Comparison of ENCODE assay signal across 1 cellular context in the genomic region with DNA sequence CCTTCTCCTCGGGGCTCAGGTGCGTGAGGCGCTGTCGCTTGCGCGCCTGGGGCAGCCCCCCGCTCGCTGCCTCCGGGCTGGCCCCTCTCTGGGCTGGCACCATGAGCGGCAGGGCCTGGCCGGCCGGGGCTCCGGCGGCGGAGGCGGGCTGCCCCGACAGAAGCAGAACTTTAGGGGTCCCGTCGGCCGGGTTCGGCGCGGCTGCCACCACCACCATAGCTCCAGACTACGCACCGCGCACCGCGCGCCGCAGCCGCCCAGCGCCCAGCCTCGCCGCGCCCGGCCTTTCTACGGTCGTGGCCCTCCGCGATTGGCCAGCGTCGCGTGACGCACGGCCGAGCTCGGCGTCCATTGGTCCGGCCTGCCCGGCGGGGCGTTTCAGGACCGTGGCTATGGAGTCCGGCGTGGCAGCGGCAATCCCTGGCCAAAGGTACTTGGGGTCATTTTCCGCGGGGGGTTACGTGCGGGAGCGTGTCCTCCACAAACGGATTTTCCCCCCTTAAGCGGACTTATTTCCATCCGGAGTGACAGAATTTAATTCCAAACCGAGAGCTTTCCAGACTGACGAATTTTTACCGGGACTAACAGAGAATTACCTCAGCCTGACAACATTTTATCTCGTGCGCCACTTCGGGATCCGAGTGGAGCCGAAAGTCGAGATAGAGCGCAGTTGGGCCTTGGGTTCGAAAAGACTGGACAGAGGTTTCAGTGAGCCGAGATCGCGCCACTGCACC.
TF ChIP-seq lines count a peak whose summit lies in the region.

A gene (minus strand): TSS at position 262 of the 734 bp plus-strand sequence.

TF ChIP-seq in WTC11, 78 proteins besides CTCF, POLR2A, EP300 and RAD21 (continued from another document and continues in another):
- no peak for TF ChIP-seq JAZF1 (CRISPR knock-in tag; IDR thresholded peaks at IDR 0.05)
- peak; percentile 32; the same call in 1 of the 2 replicates for TF ChIP-seq ZNF138 (CRISPR knock-in tag; conservative IDR thresholded peaks at IDR 0.05)
- TF ChIP-seq, protein P1, sequence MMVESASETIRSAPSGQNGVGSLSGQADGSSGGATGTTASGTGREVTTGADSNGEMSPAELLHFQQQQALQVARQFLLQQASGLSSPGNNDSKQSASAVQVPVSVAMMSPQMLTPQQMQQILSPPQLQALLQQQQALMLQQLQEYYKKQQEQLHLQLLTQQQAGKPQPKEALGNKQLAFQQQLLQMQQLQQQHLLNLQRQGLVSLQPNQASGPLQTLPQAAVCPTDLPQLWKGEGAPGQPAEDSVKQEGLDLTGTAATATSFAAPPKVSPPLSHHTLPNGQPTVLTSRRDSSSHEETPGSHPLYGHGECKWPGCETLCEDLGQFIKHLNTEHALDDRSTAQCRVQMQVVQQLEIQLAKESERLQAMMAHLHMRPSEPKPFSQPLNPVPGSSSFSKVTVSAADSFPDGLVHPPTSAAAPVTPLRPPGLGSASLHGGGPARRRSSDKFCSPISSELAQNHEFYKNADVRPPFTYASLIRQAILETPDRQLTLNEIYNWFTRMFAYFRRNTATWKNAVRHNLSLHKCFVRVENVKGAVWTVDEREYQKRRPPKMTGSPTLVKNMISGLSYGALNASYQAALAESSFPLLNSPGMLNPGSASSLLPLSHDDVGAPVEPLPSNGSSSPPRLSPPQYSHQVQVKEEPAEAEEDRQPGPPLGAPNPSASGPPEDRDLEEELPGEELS (CRISPR knock-in tag; IDR thresholded peaks at IDR 0.05): no peak
- TF ChIP-seq SMAD4 (CRISPR knock-in tag; IDR thresholded peaks at IDR 0.05): no peak
- no peak for TF ChIP-seq FOXJ3 (CRISPR knock-in tag; IDR thresholded peaks at IDR 0.05; ENCODE audit: borderline replicate concordance)
- no peak for TF ChIP-seq EMX1 (CRISPR knock-in tag; IDR thresholded peaks at IDR 0.05)
- no peak for TF ChIP-seq TCF7 (CRISPR knock-in tag; IDR thresholded peaks at IDR 0.05; ENCODE audit: low read depth)
- no peak for TF ChIP-seq ZNF396 (CRISPR knock-in tag; IDR thresholded peaks at IDR 0.05; ENCODE audit: borderline replicate concordance)
- TF ChIP-seq, protein P2, sequence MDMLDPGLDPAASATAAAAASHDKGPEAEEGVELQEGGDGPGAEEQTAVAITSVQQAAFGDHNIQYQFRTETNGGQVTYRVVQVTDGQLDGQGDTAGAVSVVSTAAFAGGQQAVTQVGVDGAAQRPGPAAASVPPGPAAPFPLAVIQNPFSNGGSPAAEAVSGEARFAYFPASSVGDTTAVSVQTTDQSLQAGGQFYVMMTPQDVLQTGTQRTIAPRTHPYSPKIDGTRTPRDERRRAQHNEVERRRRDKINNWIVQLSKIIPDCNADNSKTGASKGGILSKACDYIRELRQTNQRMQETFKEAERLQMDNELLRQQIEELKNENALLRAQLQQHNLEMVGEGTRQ (CRISPR knock-in tag; IDR thresholded peaks at IDR 0.05): peak; percentile 78
- peak; percentile 89; the same call in 1 of the 2 replicates for TF ChIP-seq KAT7 (CRISPR knock-in tag; IDR thresholded peaks at IDR 0.05; ENCODE audit: borderline replicate concordance)
- TF ChIP-seq MXD4 (CRISPR knock-in tag; IDR thresholded peaks at IDR 0.05; ENCODE audit: borderline replicate concordance): no peak
- TF ChIP-seq TEAD1 (CRISPR knock-in tag; IDR thresholded peaks at IDR 0.05): no peak; the same call in none of the 2 replicates
- peak; percentile 26; the same call in 1 of the 2 replicates for TF ChIP-seq FOXK1 (CRISPR knock-in tag; IDR thresholded peaks at IDR 0.05)
- TF ChIP-seq ZNF219 (CRISPR knock-in tag; IDR thresholded peaks at IDR 0.05; ENCODE audit: borderline replicate concordance): no peak
- TF ChIP-seq, protein P3, sequence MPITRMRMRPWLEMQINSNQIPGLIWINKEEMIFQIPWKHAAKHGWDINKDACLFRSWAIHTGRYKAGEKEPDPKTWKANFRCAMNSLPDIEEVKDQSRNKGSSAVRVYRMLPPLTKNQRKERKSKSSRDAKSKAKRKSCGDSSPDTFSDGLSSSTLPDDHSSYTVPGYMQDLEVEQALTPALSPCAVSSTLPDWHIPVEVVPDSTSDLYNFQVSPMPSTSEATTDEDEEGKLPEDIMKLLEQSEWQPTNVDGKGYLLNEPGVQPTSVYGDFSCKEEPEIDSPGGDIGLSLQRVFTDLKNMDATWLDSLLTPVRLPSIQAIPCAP (CRISPR knock-in tag; IDR thresholded peaks at IDR 0.05): no peak
- TF ChIP-seq GRHL2 (CRISPR knock-in tag; IDR thresholded peaks at IDR 0.05; ENCODE audit: insufficient replicate concordance, severe bottlenecking): no peak
- no peak for TF ChIP-seq PRRX2 (CRISPR knock-in tag; IDR thresholded peaks at IDR 0.05)
- TF ChIP-seq, protein P4, sequence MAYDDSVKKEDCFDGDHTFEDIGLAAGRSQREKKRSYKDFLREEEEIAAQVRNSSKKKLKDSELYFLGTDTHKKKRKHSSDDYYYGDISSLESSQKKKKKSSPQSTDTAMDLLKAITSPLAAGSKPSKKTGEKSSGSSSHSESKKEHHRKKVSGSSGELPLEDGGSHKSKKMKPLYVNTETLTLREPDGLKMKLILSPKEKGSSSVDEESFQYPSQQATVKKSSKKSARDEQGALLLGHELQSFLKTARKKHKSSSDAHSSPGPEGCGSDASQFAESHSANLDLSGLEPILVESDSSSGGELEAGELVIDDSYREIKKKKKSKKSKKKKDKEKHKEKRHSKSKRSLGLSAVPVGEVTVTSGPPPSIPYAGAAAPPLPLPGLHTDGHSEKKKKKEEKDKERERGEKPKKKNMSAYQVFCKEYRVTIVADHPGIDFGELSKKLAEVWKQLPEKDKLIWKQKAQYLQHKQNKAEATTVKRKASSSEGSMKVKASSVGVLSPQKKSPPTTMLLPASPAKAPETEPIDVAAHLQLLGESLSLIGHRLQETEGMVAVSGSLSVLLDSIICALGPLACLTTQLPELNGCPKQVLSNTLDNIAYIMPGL (CRISPR knock-in tag; IDR thresholded peaks at IDR 0.05): peak; percentile 96
- TF ChIP-seq, protein P5, sequence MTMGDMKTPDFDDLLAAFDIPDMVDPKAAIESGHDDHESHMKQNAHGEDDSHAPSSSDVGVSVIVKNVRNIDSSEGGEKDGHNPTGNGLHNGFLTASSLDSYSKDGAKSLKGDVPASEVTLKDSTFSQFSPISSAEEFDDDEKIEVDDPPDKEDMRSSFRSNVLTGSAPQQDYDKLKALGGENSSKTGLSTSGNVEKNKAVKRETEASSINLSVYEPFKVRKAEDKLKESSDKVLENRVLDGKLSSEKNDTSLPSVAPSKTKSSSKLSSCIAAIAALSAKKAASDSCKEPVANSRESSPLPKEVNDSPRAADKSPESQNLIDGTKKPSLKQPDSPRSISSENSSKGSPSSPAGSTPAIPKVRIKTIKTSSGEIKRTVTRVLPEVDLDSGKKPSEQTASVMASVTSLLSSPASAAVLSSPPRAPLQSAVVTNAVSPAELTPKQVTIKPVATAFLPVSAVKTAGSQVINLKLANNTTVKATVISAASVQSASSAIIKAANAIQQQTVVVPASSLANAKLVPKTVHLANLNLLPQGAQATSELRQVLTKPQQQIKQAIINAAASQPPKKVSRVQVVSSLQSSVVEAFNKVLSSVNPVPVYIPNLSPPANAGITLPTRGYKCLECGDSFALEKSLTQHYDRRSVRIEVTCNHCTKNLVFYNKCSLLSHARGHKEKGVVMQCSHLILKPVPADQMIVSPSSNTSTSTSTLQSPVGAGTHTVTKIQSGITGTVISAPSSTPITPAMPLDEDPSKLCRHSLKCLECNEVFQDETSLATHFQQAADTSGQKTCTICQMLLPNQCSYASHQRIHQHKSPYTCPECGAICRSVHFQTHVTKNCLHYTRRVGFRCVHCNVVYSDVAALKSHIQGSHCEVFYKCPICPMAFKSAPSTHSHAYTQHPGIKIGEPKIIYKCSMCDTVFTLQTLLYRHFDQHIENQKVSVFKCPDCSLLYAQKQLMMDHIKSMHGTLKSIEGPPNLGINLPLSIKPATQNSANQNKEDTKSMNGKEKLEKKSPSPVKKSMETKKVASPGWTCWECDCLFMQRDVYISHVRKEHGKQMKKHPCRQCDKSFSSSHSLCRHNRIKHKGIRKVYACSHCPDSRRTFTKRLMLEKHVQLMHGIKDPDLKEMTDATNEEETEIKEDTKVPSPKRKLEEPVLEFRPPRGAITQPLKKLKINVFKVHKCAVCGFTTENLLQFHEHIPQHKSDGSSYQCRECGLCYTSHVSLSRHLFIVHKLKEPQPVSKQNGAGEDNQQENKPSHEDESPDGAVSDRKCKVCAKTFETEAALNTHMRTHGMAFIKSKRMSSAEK (CRISPR knock-in tag; IDR thresholded peaks at IDR 0.05; ENCODE audit: borderline replicate concordance): no peak
- TF ChIP-seq ELF4 (CRISPR knock-in tag; IDR thresholded peaks at IDR 0.05; ENCODE audit: low read depth): no peak; the same call in 1 of the 2 replicates
- TF ChIP-seq CREM (CRISPR knock-in tag; IDR thresholded peaks at IDR 0.05): peak; percentile 80
- TF ChIP-seq ZNF671 (CRISPR knock-in tag; IDR thresholded peaks at IDR 0.05): no peak
- TF ChIP-seq, protein P6, sequence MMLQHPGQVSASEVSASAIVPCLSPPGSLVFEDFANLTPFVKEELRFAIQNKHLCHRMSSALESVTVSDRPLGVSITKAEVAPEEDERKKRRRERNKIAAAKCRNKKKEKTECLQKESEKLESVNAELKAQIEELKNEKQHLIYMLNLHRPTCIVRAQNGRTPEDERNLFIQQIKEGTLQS (CRISPR knock-in tag; conservative IDR thresholded peaks at IDR 0.05): no peak
- TF ChIP-seq, protein P7, sequence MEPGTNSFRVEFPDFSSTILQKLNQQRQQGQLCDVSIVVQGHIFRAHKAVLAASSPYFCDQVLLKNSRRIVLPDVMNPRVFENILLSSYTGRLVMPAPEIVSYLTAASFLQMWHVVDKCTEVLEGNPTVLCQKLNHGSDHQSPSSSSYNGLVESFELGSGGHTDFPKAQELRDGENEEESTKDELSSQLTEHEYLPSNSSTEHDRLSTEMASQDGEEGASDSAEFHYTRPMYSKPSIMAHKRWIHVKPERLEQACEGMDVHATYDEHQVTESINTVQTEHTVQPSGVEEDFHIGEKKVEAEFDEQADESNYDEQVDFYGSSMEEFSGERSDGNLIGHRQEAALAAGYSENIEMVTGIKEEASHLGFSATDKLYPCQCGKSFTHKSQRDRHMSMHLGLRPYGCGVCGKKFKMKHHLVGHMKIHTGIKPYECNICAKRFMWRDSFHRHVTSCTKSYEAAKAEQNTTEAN (CRISPR knock-in tag; IDR thresholded peaks at IDR 0.05): peak; percentile 50; the same call in 1 of the 2 replicates
- TF ChIP-seq TP53 (CRISPR knock-in tag; IDR thresholded peaks at IDR 0.05): 0 out of 2 replicates have a peak, but pooled peaks have one; percentile 48
- TF ChIP-seq, protein P8, sequence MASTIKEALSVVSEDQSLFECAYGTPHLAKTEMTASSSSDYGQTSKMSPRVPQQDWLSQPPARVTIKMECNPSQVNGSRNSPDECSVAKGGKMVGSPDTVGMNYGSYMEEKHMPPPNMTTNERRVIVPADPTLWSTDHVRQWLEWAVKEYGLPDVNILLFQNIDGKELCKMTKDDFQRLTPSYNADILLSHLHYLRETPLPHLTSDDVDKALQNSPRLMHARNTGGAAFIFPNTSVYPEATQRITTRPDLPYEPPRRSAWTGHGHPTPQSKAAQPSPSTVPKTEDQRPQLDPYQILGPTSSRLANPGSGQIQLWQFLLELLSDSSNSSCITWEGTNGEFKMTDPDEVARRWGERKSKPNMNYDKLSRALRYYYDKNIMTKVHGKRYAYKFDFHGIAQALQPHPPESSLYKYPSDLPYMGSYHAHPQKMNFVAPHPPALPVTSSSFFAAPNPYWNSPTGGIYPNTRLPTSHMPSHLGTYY (CRISPR knock-in tag; IDR thresholded peaks at IDR 0.05): no peak
- no peak for TF ChIP-seq SOX15 (CRISPR knock-in tag; IDR thresholded peaks at IDR 0.05)
- TF ChIP-seq HMGA2 (CRISPR knock-in tag; IDR thresholded peaks at IDR 0.05): no peak
- TF ChIP-seq, protein P9, sequence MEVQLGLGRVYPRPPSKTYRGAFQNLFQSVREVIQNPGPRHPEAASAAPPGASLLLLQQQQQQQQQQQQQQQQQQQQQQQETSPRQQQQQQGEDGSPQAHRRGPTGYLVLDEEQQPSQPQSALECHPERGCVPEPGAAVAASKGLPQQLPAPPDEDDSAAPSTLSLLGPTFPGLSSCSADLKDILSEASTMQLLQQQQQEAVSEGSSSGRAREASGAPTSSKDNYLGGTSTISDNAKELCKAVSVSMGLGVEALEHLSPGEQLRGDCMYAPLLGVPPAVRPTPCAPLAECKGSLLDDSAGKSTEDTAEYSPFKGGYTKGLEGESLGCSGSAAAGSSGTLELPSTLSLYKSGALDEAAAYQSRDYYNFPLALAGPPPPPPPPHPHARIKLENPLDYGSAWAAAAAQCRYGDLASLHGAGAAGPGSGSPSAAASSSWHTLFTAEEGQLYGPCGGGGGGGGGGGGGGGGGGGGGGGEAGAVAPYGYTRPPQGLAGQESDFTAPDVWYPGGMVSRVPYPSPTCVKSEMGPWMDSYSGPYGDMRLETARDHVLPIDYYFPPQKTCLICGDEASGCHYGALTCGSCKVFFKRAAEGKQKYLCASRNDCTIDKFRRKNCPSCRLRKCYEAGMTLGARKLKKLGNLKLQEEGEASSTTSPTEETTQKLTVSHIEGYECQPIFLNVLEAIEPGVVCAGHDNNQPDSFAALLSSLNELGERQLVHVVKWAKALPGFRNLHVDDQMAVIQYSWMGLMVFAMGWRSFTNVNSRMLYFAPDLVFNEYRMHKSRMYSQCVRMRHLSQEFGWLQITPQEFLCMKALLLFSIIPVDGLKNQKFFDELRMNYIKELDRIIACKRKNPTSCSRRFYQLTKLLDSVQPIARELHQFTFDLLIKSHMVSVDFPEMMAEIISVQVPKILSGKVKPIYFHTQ (CRISPR knock-in tag; IDR thresholded peaks at IDR 0.05): no peak
- no peak for TF ChIP-seq ZNF317 (CRISPR knock-in tag; IDR thresholded peaks at IDR 0.05; ENCODE audit: borderline replicate concordance, low read depth)
- TF ChIP-seq ZNF423 (CRISPR knock-in tag; IDR thresholded peaks at IDR 0.05): no peak
- TF ChIP-seq, protein P10, sequence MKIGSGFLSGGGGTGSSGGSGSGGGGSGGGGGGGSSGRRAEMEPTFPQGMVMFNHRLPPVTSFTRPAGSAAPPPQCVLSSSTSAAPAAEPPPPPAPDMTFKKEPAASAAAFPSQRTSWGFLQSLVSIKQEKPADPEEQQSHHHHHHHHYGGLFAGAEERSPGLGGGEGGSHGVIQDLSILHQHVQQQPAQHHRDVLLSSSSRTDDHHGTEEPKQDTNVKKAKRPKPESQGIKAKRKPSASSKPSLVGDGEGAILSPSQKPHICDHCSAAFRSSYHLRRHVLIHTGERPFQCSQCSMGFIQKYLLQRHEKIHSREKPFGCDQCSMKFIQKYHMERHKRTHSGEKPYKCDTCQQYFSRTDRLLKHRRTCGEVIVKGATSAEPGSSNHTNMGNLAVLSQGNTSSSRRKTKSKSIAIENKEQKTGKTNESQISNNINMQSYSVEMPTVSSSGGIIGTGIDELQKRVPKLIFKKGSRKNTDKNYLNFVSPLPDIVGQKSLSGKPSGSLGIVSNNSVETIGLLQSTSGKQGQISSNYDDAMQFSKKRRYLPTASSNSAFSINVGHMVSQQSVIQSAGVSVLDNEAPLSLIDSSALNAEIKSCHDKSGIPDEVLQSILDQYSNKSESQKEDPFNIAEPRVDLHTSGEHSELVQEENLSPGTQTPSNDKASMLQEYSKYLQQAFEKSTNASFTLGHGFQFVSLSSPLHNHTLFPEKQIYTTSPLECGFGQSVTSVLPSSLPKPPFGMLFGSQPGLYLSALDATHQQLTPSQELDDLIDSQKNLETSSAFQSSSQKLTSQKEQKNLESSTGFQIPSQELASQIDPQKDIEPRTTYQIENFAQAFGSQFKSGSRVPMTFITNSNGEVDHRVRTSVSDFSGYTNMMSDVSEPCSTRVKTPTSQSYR (CRISPR knock-in tag; IDR thresholded peaks at IDR 0.05): no peak
- TF ChIP-seq RORB (CRISPR knock-in tag; IDR thresholded peaks at IDR 0.05): no peak
- TF ChIP-seq, protein P11, sequence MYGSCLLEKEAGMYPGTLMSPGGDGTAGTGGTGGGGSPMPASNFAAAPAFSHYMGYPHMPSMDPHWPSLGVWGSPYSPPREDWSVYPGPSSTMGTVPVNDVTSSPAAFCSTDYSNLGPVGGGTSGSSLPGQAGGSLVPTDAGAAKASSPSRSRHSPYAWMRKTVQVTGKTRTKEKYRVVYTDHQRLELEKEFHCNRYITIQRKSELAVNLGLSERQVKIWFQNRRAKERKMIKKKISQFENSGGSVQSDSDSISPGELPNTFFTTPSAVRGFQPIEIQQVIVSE (CRISPR knock-in tag; IDR thresholded peaks at IDR 0.05; ENCODE audit: borderline replicate concordance): no peak
- 0 out of 2 replicates have a peak, but pooled peaks have one; percentile 22 for TF ChIP-seq NR2C2 (CRISPR knock-in tag; IDR thresholded peaks at IDR 0.05)
- no peak for TF ChIP-seq NFATC4 (CRISPR knock-in tag; IDR thresholded peaks at IDR 0.05)
- TF ChIP-seq SP1 (CRISPR knock-in tag; conservative IDR thresholded peaks at IDR 0.05): peak; percentile 71
